In genomic region chr6:42831237-42831636, GRCh38 we compare ENCODE assay signal across 17 cellular contexts.
"Had no signal": no experiment of that assay in that cellular context is flagged by ENCODE, and none has a peak within 500 bp of the region (broad histone marks: within the 10 kb centered on the region; RNA-seq: fewer than 3 reads in every experiment).

No MANE protein-coding gene starts in this region.

- H3K9me3 Mint-ChIP-seq: activated CD4-positive, alpha-beta memory T cell treated with anti-CD3 and anti-CD28 coated beads for 36 hours; activated T-helper 2 cell treated with anti-CD3 and anti-CD28 coated beads, Interferon-gamma antibody, Interleukin-2, Interleukin-4, amounts not matched to agents 10 μg/mL and 5 μg/mL and 100 μg/mL, durations not matched to agents 14 hours and 24 hours and 36 hours had no signal

- H3K27me3 Mint-ChIP-seq: activated CD4-positive, alpha-beta memory T cell treated with anti-CD3 and anti-CD28 coated beads for 36 hours had no signal

- H3K4me1 ChIP-seq: adrenal gland, foreskin keratinocyte, heart left ventricle, left ventricle myocardium inferior had no signal

- H3K27ac ChIP-seq: adrenal gland, brain microvascular endothelial cell, esophagus squamous epithelium, foreskin keratinocyte, heart left ventricle, left ventricle myocardium inferior, neutrophil, skin epidermis, tibial artery, vagina had no signal

- H3K4me3 ChIP-seq: adrenal gland, esophagus squamous epithelium, heart left ventricle, left ventricle myocardium inferior, skin epidermis, tibial artery, vagina had no signal

- H3K27me3 ChIP-seq: adrenal gland, brain microvascular endothelial cell, esophagus squamous epithelium, foreskin keratinocyte, heart left ventricle, neutrophil, tibial artery, vagina had no signal

- H3K27ac Mint-ChIP-seq: activated CD4-positive, alpha-beta memory T cell treated with anti-CD3 and anti-CD28 coated beads for 36 hours; activated T-helper 2 cell treated with anti-CD3 and anti-CD28 coated beads, Interferon-gamma antibody, Interleukin-2, Interleukin-4, amounts not matched to agents 10 μg/mL and 5 μg/mL and 100 μg/mL, durations not matched to agents 14 hours and 24 hours and 36 hours had no signal

- DNase-seq: activated CD4-positive, alpha-beta memory T cell treated with anti-CD3 and anti-CD28 coated beads for 36 hours; activated naive CD4-positive, alpha-beta T cell treated with anti-CD3 and anti-CD28 coated beads, Interleukin-2, amount 50 U/mL, for 16 hours; adrenal gland; brain microvascular endothelial cell; dermis blood vessel endothelial cell; esophagus squamous epithelium; foreskin keratinocyte; heart left ventricle; left ventricle myocardium inferior; mesenchymal stem cell; stimulated activated CD4-positive, alpha-beta T cell treated with anti-CD3 and anti-CD28 coated beads, Interleukin-4, amount 100 ng/mL, for 4 hours; T-helper 9 cell; tibial artery had no signal

- H3K4me3 Mint-ChIP-seq: activated CD4-positive, alpha-beta memory T cell treated with anti-CD3 and anti-CD28 coated beads for 36 hours had no signal

- ATAC-seq: foreskin keratinocyte, heart left ventricle had no signal

- H3K9me3 ChIP-seq: adrenal gland, esophagus squamous epithelium, heart left ventricle, left ventricle myocardium inferior, neutrophil, tibial artery, vagina had no signal
